In genomic region chr17:1511756-1512321, GRCh38 we compare ENCODE assay signal across 1 cellular context.
TF ChIP-seq lines count a peak whose summit lies in the region.

No MANE protein-coding gene starts in this region.

TF ChIP-seq in endothelial cell of umbilical vein, 7 proteins besides CTCF, POLR2A, EP300 and RAD21:
- TF ChIP-seq, protein P1, sequence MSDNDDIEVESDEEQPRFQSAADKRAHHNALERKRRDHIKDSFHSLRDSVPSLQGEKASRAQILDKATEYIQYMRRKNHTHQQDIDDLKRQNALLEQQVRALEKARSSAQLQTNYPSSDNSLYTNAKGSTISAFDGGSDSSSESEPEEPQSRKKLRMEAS (IDR thresholded peaks at IDR 0.05; ENCODE audit: insufficient read depth, insufficient read length), result no peak
- TF ChIP-seq JUN (IDR thresholded peaks at IDR 0.05; ENCODE audit: borderline replicate concordance, insufficient read depth, insufficient read length, low read depth) (no peak), MYC (IDR thresholded peaks at IDR 0.05; ENCODE audit: low read depth, low read length) (no peak), POLR2AphosphoS5 (IDR thresholded peaks at IDR 0.05; ENCODE audit: insufficient read depth, low read depth, low read length) (no peak), GATA2 (IDR thresholded peaks at IDR 0.05; ENCODE audit: insufficient read depth, insufficient read length, low read depth, low read length) (no peak), FOS (IDR thresholded peaks at IDR 0.05; ENCODE audit: borderline replicate concordance, insufficient read depth, low read length) (no peak), EZH2 (IDR thresholded peaks at IDR 0.05; ENCODE audit: borderline replicate concordance, low read depth, low read length, severe bottlenecking) (no peak)
